8 cellular contexts compared by ENCODE assay signal in genomic region chr12:6937481-6938352, GRCh38. TPM values are rescaled to one million over a fixed set of nuclear protein-coding genes. Genes with fewer than 3 reads are reported as not detected.
A peak's percentile ranks its signal among the peaks of the same experiment; 100 is the strongest.
DNase-seq lines count a peak whose midpoint lies in the region; ATAC-seq and TF ChIP-seq lines count a peak whose summit lies in the region.

No MANE protein-coding gene starts in this region.

- peak; percentile 96 for DNase-seq in H4 (ENCODE audit: low spot score)
- peak; percentile 88 for DNase-seq in M059J (ENCODE audit: low read depth)
- peak; percentile 97 for DNase-seq in activated effector memory CD4-positive, alpha-beta T cell treated with anti-CD3 and anti-CD28 coated beads, Interleukin-2, amount 50 U/mL, for 16 hours
- DNase-seq in fibroblast of pulmonary artery (ENCODE audit: low read depth), result peak; percentile 95
- peak; percentile 92 to 96 for DNase-seq in stimulated activated naive CD8-positive, alpha-beta T cell treated with anti-CD3 and anti-CD28 coated beads, Interleukin-15, amount 100 ng/mL, for 72 hours

- no peaks in the 10 kb centered on the region for H3K9me3 ChIP-seq in ES-I3 (ENCODE audit: control insufficient read depth, insufficient read depth, low read length)

- peaks cover 14% of the 10 kb centered on the region; the same call in 1 of the 2 replicates for H3K36me3 ChIP-seq in ES-I3 (ENCODE audit: insufficient read depth, low read length)

- H3K27me3 Mint-ChIP-seq in nephron (ENCODE audit: low read depth), result no peaks in the 10 kb centered on the region
- no peaks in the 10 kb centered on the region for H3K27me3 Mint-ChIP-seq in stimulated activated naive CD8-positive, alpha-beta T cell treated with anti-CD3 and anti-CD28 coated beads, Interleukin-15, amount 100 ng/mL, for 72 hours

- H3K9me3 Mint-ChIP-seq in nephron, result no peaks in the 10 kb centered on the region
- H3K9me3 Mint-ChIP-seq in stimulated activated naive CD8-positive, alpha-beta T cell treated with anti-CD3 and anti-CD28 coated beads, Interleukin-15, amount 100 ng/mL, for 72 hours, result no peaks in the 10 kb centered on the region

- H3K27ac Mint-ChIP-seq in nephron, result peak overlapping the region; percentile 76 to 96 (median 90)
- peak overlapping the region; percentile 97 to 98 for H3K27ac Mint-ChIP-seq in stimulated activated naive CD8-positive, alpha-beta T cell treated with anti-CD3 and anti-CD28 coated beads, Interleukin-15, amount 100 ng/mL, for 72 hours

- peaks cover 44% of the 10 kb centered on the region for H3K4me1 Mint-ChIP-seq in nephron
- peaks cover 85% of the 10 kb centered on the region for H3K4me1 Mint-ChIP-seq in stimulated activated naive CD8-positive, alpha-beta T cell treated with anti-CD3 and anti-CD28 coated beads, Interleukin-15, amount 100 ng/mL, for 72 hours

- TF ChIP-seq CTCF in fibroblast of pulmonary artery (IDR thresholded peaks at IDR 0.05; ENCODE audit: low read length, missing control alignments) (peak; percentile 93), nephron (IDR thresholded peaks at IDR 0.05; ENCODE audit: unreplicated experiment in 3 of 3) (peak; percentile 92 to 97 (median 97))

- peak; percentile 94 for TF ChIP-seq POLR2A in Raji (IDR thresholded peaks at IDR 0.05; ENCODE audit: insufficient read depth, low read depth, low read length)

- H3K4me3 ChIP-seq in fibroblast of pulmonary artery (replicated peaks; ENCODE audit: low read depth, low read length), result peak overlapping the region; percentile 52

- H3K36me3 Mint-ChIP-seq in nephron (ENCODE audit: low read depth), result peaks cover 63% of the 10 kb centered on the region

- peak overlapping the region; percentile 72 for H3K9ac ChIP-seq in ES-I3 (ENCODE audit: low read depth, low read length)

- peak overlapping the region; percentile 82 to 88 (median 86) for H3K4me3 Mint-ChIP-seq in nephron
- H3K4me3 Mint-ChIP-seq in stimulated activated naive CD8-positive, alpha-beta T cell treated with anti-CD3 and anti-CD28 coated beads, Interleukin-15, amount 100 ng/mL, for 72 hours, result peak overlapping the region; percentile 87 to 96

- peak; percentile 93 for ATAC-seq in stimulated activated naive CD8-positive, alpha-beta T cell treated with anti-CD3 and anti-CD28 coated beads, Interleukin-15, amount 100 ng/mL, for 72 hours

- no peaks in the 10 kb centered on the region; the same call in 1 of the 2 replicates for H3K4me1 ChIP-seq in ES-I3 (ENCODE audit: insufficient read depth, low read length)

RNA-seq across cellular contexts. Expression of gene RNU7-1, which starts 5.9 kb away (rescaled TPM):
- total RNA-seq in H4 (2014; rRNA removed; shearing (Covaris generic)), result not detected in 2 replicates
- total RNA-seq in M059J (2014; rRNA removed; shearing (Covaris generic)), result not detected in 2 replicates

RNA-seq across cellular contexts. Expression of gene C12orf57, which starts 6.1 kb away (rescaled TPM):
- 219 and 260 TPM in 2 replicates for total RNA-seq in H4 (2014; rRNA removed; shearing (Covaris generic))
- total RNA-seq in M059J (2014; rRNA removed; shearing (Covaris generic)), result 192 and 242 TPM in 2 replicates

RNA-seq across cellular contexts. Expression of gene ATN1, which starts 10.0 kb away (rescaled TPM):
- total RNA-seq in H4 (2014; rRNA removed; shearing (Covaris generic)), result 6.0 and 14.2 TPM in 2 replicates
- total RNA-seq in M059J (2014; rRNA removed; shearing (Covaris generic)), result 3.9 and 25.0 TPM in 2 replicates

RNA-seq across cellular contexts. Expression of gene PTPN6, which starts 13.4 kb away (rescaled TPM):
- not detected in 2 replicates for total RNA-seq in H4 (2014; rRNA removed; shearing (Covaris generic))
- total RNA-seq in M059J (2014; rRNA removed; shearing (Covaris generic)), result 0.39 and 0.98 TPM in 2 replicates

RNA-seq across cellular contexts. Expression of gene ENO2, which starts 23.3 kb away (rescaled TPM):
- 10.6 and 11.2 TPM in 2 replicates for total RNA-seq in H4 (2014; rRNA removed; shearing (Covaris generic))
- total RNA-seq in M059J (2014; rRNA removed; shearing (Covaris generic)), result 29.1 and 30.0 TPM in 2 replicates

Comparison
In these comparisons a context has a peak if more than half of its experiments do, and no peak if none do; other contexts are left out.
1. Peak in every context shown above with its lines: DNase-seq, ATAC-seq and H3K4me3 ChIP-seq.